1 cellular context compared by ENCODE assay signal in the genomic region with DNA sequence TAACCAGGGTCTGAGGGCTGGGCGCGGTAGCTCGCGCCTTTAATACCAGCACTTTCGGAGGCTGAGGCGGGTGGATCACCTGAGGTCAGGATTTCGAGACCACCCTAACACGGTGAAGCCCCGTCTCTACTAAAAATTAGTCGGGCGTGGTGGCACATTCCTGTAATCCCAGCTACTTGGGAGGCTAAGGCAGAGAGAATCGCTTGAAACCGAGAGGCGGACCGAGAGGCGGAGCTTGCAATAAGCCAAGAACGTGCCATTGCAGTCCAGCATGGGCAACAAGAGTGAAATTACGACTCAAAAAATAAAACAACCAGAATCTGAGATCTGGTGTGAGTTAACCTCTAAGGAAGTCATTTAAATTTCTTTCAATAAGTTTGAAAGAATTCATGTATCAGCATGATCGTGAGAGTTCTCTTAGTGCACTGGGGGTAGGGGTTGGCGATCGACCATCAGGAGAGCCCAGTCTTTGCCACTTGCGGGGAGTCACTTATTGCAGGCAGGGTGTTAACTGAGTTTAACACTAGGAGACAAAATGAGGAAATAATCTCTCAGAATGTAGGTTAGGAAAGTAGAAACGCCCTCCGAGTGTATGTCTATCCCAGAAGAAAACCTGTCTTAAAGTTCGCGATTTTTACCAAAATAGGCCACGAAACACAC.
TF ChIP-seq lines count a peak whose summit lies in the region.

No MANE protein-coding gene starts in this region.

TF ChIP-seq in SK-N-SH, 30 proteins besides CTCF, POLR2A, EP300 and RAD21 (continued from another document):
- TF ChIP-seq, protein P1, sequence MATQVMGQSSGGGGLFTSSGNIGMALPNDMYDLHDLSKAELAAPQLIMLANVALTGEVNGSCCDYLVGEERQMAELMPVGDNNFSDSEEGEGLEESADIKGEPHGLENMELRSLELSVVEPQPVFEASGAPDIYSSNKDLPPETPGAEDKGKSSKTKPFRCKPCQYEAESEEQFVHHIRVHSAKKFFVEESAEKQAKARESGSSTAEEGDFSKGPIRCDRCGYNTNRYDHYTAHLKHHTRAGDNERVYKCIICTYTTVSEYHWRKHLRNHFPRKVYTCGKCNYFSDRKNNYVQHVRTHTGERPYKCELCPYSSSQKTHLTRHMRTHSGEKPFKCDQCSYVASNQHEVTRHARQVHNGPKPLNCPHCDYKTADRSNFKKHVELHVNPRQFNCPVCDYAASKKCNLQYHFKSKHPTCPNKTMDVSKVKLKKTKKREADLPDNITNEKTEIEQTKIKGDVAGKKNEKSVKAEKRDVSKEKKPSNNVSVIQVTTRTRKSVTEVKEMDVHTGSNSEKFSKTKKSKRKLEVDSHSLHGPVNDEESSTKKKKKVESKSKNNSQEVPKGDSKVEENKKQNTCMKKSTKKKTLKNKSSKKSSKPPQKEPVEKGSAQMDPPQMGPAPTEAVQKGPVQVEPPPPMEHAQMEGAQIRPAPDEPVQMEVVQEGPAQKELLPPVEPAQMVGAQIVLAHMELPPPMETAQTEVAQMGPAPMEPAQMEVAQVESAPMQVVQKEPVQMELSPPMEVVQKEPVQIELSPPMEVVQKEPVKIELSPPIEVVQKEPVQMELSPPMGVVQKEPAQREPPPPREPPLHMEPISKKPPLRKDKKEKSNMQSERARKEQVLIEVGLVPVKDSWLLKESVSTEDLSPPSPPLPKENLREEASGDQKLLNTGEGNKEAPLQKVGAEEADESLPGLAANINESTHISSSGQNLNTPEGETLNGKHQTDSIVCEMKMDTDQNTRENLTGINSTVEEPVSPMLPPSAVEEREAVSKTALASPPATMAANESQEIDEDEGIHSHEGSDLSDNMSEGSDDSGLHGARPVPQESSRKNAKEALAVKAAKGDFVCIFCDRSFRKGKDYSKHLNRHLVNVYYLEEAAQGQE (IDR thresholded peaks at IDR 0.05; ENCODE audit: low read depth, low read length), result no peak
- no peak for TF ChIP-seq GATA2 (CRISPR knock-in tag; IDR thresholded peaks at IDR 0.05)
- TF ChIP-seq SIN3A (IDR thresholded peaks at IDR 0.05; ENCODE audit: borderline replicate concordance, low read depth, low read length), result no peak
